ENCODE assay signal across 26 cellular contexts in the genomic region with DNA sequence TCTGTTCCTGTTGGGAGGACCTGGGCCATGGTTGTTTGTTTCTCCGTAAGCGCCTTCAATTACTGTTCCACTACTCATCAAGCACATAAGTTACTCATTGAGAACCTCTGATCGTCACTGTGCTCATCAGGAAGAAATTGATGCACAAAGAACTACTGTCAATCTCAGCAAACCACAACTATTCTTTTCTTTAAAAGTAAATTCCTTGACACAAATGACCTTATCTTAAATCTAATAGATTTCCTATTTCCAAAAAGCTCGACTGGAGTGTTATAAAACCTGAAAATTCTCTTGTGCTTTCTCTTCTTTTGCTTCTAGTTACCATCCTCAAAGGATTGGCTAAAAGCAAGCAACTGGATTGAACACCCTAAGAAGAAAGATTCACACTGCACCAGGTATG. TPM values are rescaled to one million over a fixed set of nuclear protein-coding genes. Genes with fewer than 3 reads are reported as not detected.
DNase-seq lines count a peak whose midpoint lies in the region; ATAC-seq and TF ChIP-seq lines count a peak whose summit lies in the region.
"Had no signal": no experiment of that assay in that cellular context is flagged by ENCODE, and none has a peak within 500 bp of the region (broad histone marks: within the 10 kb centered on the region; RNA-seq: fewer than 3 reads in every experiment).

A gene (plus strand): TSS at position 301 of the 400 bp plus-strand sequence. CDS start 1,825 bp downstream, outside the sequence.

- no peaks in the 10 kb centered on the region for H3K27me3 Mint-ChIP-seq in stimulated activated naive B cell treated with anti-CD40 and anti-IgM and Interleukin-4, amounts not matched to agents 10 μg/mL and 1 μg/mL and 100 μg/mL, for 72 hours
- H3K27me3 Mint-ChIP-seq: CD4-positive, alpha-beta T cell; CD8-positive, alpha-beta memory T cell had no signal

- DNase-seq in A673 (ENCODE audit: low spot score) (peak; percentile 13), ELR (ENCODE audit: low read depth) (peak; percentile 44), iris pigment epithelial cell (ENCODE audit: low read depth) (peak; percentile 24), renal cortical epithelial cell (ENCODE audit: low read depth) (peak; percentile 0), medulla oblongata (ENCODE audit: extremely low spot score) (no peak)
- no peak for DNase-seq in stimulated activated naive B cell treated with anti-CD40 and anti-IgM and Interleukin-4, amounts not matched to agents 10 μg/mL and 1 μg/mL and 100 μg/mL, for 72 hours
- DNase-seq: ACHN; AML-193; BE2C; Calu3; CD4-positive, alpha-beta T cell; CD8-positive, alpha-beta memory T cell; COR-L47; DMS53; DMS79 treated with DMSO at 0.1 percent for 48 hours; GDM1; H9 had no signal

- BruUV-seq in A673 (replicated peaks; lab: Mats Ljungman, UMichigan): no TSS peak

- H3K4me3 ChIP-seq in A673 (ENCODE audit: low read depth, low read length, poor library complexity, severe bottlenecking): no peak within 1 kb of the TSS
- H3K4me3 ChIP-seq: BLaER1 treated with 17β-estradiol and CSF1 and Interleukin-3, amounts not matched to agents 10 nM and 100 nM; GM12878; GM23338 had no signal

- H3K9me3 Mint-ChIP-seq in stimulated activated naive B cell treated with anti-CD40 and anti-IgM and Interleukin-4, amounts not matched to agents 10 μg/mL and 1 μg/mL and 100 μg/mL, for 72 hours: peaks cover 12 to 23% of the 10 kb centered on the region in 2 donors

- H3K27me3 ChIP-seq in A673 (replicated peaks; ENCODE audit: insufficient read depth, low read depth, low read length, poor library complexity): no peaks in the 10 kb centered on the region
- H3K27me3 ChIP-seq: BE2C; BLaER1 treated with 17β-estradiol and CSF1 and Interleukin-3, amounts not matched to agents 10 nM and 100 nM had no signal

- no peak for ATAC-seq in stimulated activated naive B cell treated with anti-CD40 and anti-IgM and Interleukin-4, amounts not matched to agents 10 μg/mL and 1 μg/mL and 100 μg/mL, for 72 hours (replicated peaks)
- no peak for ATAC-seq in HG02970 (IDR thresholded peaks at IDR 0.05; ENCODE audit: low FRiP score, unreplicated experiment)
- ATAC-seq: GM12878, GM23338, HCT116 had no signal

- no peak within 1 kb of the TSS for H3K4me3 Mint-ChIP-seq in stimulated activated naive B cell treated with anti-CD40 and anti-IgM and Interleukin-4, amounts not matched to agents 10 μg/mL and 1 μg/mL and 100 μg/mL, for 72 hours
- H3K4me3 Mint-ChIP-seq: CD14-positive monocyte; CD4-positive, alpha-beta T cell; CD8-positive, alpha-beta memory T cell; GM23338; H9 had no signal

- peaks cover 18% of the 10 kb centered on the region for H3K4me1 ChIP-seq in A673 (ENCODE audit: insufficient read depth, low read length, poor library complexity, severe bottlenecking)
- H3K4me1 ChIP-seq: BE2C; BLaER1 treated with 17β-estradiol and CSF1 and Interleukin-3, amounts not matched to agents 10 nM and 100 nM had no signal

- H3K36me3 ChIP-seq in A673 (ENCODE audit: insufficient read depth, low read length, poor library complexity, severe bottlenecking): no peaks in the 10 kb centered on the region
- H3K36me3 ChIP-seq: BE2C; BLaER1 treated with 17β-estradiol and CSF1 and Interleukin-3, amounts not matched to agents 10 nM and 100 nM had no signal

- CTCF ChIA-PET in A673 (lab: Charles Lee): no interaction called here

- H3K4me1 Mint-ChIP-seq in stimulated activated naive B cell treated with anti-CD40 and anti-IgM and Interleukin-4, amounts not matched to agents 10 μg/mL and 1 μg/mL and 100 μg/mL, for 72 hours: no peaks in the 10 kb centered on the region
- H3K4me1 Mint-ChIP-seq: CD14-positive monocyte; CD8-positive, alpha-beta memory T cell; GM23338; H9 had no signal

- intact Hi-C loops in A673 (cut with micrococcal nuclease; ENCODE audit: unreplicated experiment): no loop called here

- TF ChIP-seq CTCF in A673 (conservative IDR thresholded peaks at IDR 0.05; ENCODE audit: low read depth, low read length): no peak

- H3K27ac Mint-ChIP-seq in stimulated activated naive B cell treated with anti-CD40 and anti-IgM and Interleukin-4, amounts not matched to agents 10 μg/mL and 1 μg/mL and 100 μg/mL, for 72 hours: no peak within 1 kb of the TSS
- H3K27ac Mint-ChIP-seq: CD14-positive monocyte; CD4-positive, alpha-beta T cell; CD8-positive, alpha-beta memory T cell; GM23338; H9 had no signal

- POLR2A ChIA-PET in A673 (lab: Charles Lee; ENCODE audit: low non-redundant PET): no interaction called here

- no peaks in the 10 kb centered on the region for H3K9me3 ChIP-seq in A673 (ENCODE audit: low read depth, low read length, poor library complexity, severe bottlenecking)
- H3K9me3 ChIP-seq: BE2C; BLaER1 treated with 17β-estradiol and CSF1 and Interleukin-3, amounts not matched to agents 10 nM and 100 nM had no signal

- H3K36me3 Mint-ChIP-seq in stimulated activated naive B cell treated with anti-CD40 and anti-IgM and Interleukin-4, amounts not matched to agents 10 μg/mL and 1 μg/mL and 100 μg/mL, for 72 hours: no peaks in the 10 kb centered on the region
- H3K36me3 Mint-ChIP-seq: CD14-positive monocyte; CD8-positive, alpha-beta memory T cell had no signal

- H3K27ac ChIP-seq in A673 (ENCODE audit: low read depth, low read length, poor library complexity, severe bottlenecking): no peak within 1 kb of the TSS
- H3K27ac ChIP-seq: 22Rv1; BLaER1 treated with 17β-estradiol and CSF1 and Interleukin-3, amounts not matched to agents 10 nM and 100 nM had no signal

RNA-seq across cellular contexts. Expression of the gene that starts here (rescaled TPM):
- total RNA-seq in A673 (2021) (not detected in 2 replicates), renal cortical epithelial cell (not detected in 2 replicates)
- total RNA-seq: Calu3; CD4-positive, alpha-beta T cell; CD8-positive, alpha-beta memory T cell; Daoy; GM12878; GM23338; H4; H9 had no signal

Comparison
In these comparisons a context has a peak if more than half of its experiments do, and no peak if none do; other contexts are left out.
1. Peak in DNase-seq in A673; RNA of the gene not detected or under 1 TPM.
2. Peak in DNase-seq in renal cortical epithelial cell; RNA of the gene not detected or under 1 TPM.
3. DNase-seq: peak in ELR (single experiment) and iris pigment epithelial cell (single experiment); none in stimulated activated naive B cell treated with anti-CD40 and anti-IgM and Interleukin-4, amounts not matched to agents 10 μg/mL and 1 μg/mL and 100 μg/mL, for 72 hours (single experiment) and medulla oblongata (single experiment).